23 cellular contexts compared by ENCODE assay signal in genomic region chrX:16188687-16189086, GRCh38. TPM values are rescaled to one million over a fixed set of nuclear protein-coding genes. Genes with fewer than 3 reads are reported as not detected.
DNase-seq lines count a peak whose midpoint lies in the region; ATAC-seq and TF ChIP-seq lines count a peak whose summit lies in the region.
"Had no signal": no experiment of that assay in that cellular context is flagged by ENCODE, and none has a peak within 500 bp of the region (broad histone marks: within the 10 kb centered on the region; RNA-seq: fewer than 3 reads in every experiment).

No MANE protein-coding gene starts in this region.

- DNase-seq in EH (ENCODE audit: low read depth) (peak; percentile 28), NCI-H1417 (lab: John Stamatoyannopoulos, UW) (peak in 2 of 3 experiments; percentile 51 to 79), RKO (ENCODE audit: low spot score) (peak; percentile 67), foreskin keratinocyte (peak in 1 of 2 donors; percentile 3), NOMO-1 (lab: John Stamatoyannopoulos, UW; ENCODE audit: unreplicated experiment in 2 of 2) (no peak), NCI-H446 (lab: John Stamatoyannopoulos, UW) (no peak), esophagus muscularis mucosa (ENCODE audit: extremely low spot score) (no peak)
- DNase-seq: activated CD4-positive, alpha-beta T cell treated with anti-CD3 and anti-CD28 coated beads for 48 hours; activated effector memory CD4-positive, alpha-beta T cell treated with anti-CD3 and anti-CD28 coated beads, Interleukin-2, amount 50 U/mL, for 16 hours; amygdala; KG1; kidney; mesendoderm; NCI-H1694; NCI-H524; psoas muscle; RPMI8226; stimulated activated CD4-positive, alpha-beta T cell treated with anti-CD3 and anti-CD28 coated beads, Interleukin-4, amount 100 ng/mL, for 4 hours; uterus had no signal

- TF ChIP-seq CTCF in foreskin keratinocyte (conservative IDR thresholded peaks at IDR 0.05) (no peak), esophagus muscularis mucosa (IDR thresholded peaks at IDR 0.05) (no peak)

- TF ChIP-seq EP300 in esophagus muscularis mucosa (IDR thresholded peaks at IDR 0.05): no peak

- no peaks in the 10 kb centered on the region for H3K36me3 ChIP-seq in esophagus muscularis mucosa
- H3K36me3 ChIP-seq: uterus had no signal

- WGBS in esophagus muscularis mucosa: 87% methylated on average over 1 of the region's 1 CpG

- no peak overlapping the region for H3K27ac ChIP-seq in foreskin keratinocyte
- H3K27ac ChIP-seq in esophagus muscularis mucosa (replicated peaks in 1 of 4): no peak overlapping the region
- H3K27ac ChIP-seq: hepatocyte, psoas muscle, uterus had no signal

- H3K4me1 ChIP-seq in foreskin keratinocyte (peaks cover 4% of the 10 kb centered on the region), esophagus muscularis mucosa (peaks cover 0 to 5% (median 0%) of the 10 kb centered on the region in 4 donors)
- H3K4me1 ChIP-seq: psoas muscle, uterus had no signal

- H3K9me3 ChIP-seq in esophagus muscularis mucosa: no peaks in the 10 kb centered on the region
- H3K9me3 ChIP-seq: psoas muscle, uterus had no signal

- ATAC-seq in foreskin keratinocyte (peak; percentile 21), GM18498 (IDR thresholded peaks at IDR 0.05; ENCODE audit: unreplicated experiment) (no peak)
- ATAC-seq: psoas muscle had no signal

- TF ChIP-seq POLR2A in esophagus muscularis mucosa (IDR thresholded peaks at IDR 0.05; ENCODE audit: low read depth): no peak

- no peak overlapping the region for H3K4me3 ChIP-seq in esophagus muscularis mucosa
- H3K4me3 ChIP-seq: hepatocyte, psoas muscle, uterus had no signal

- H3K27me3 ChIP-seq in foreskin keratinocyte (no peaks in the 10 kb centered on the region), esophagus muscularis mucosa (no peaks in the 10 kb centered on the region)
- H3K27me3 ChIP-seq: hepatocyte, uterus had no signal

- intact Hi-C loops in esophagus muscularis mucosa (cut with DNase I): no loop called here

RNA-seq across cellular contexts. Expression of gene MAGEB17, which starts 21.4 kb away (rescaled TPM):
- total RNA-seq in foreskin keratinocyte (not detected in 2 replicates), esophagus muscularis mucosa (1 to 10 TPM in 2 of 4 donors, under 1 TPM in 2; 0.50 to 2.1 (median 1.3) TPM)
- polyA plus RNA-seq in foreskin keratinocyte: not detected in 2 replicates
- total RNA-seq: Daoy, fibroblast of lung, kidney, uterus had no signal
- polyA plus RNA-seq: hepatocyte had no signal

Comparison
In these comparisons a context has a peak if more than half of its experiments do, and no peak if none do; other contexts are left out.
1. DNase-seq: peak in EH (single experiment), NCI-H1417 (2 of 3) and RKO (single experiment); none in NOMO-1 (0 of 2), NCI-H446 (0 of 2) and esophagus muscularis mucosa (single experiment).